8 cellular contexts compared by ENCODE assay signal in genomic region chr15:52005748-52006701, GRCh38. TPM values are rescaled to one million over a fixed set of nuclear protein-coding genes. Genes with fewer than 3 reads are reported as not detected.
DNase-seq lines count a peak whose midpoint lies in the region; ATAC-seq and TF ChIP-seq lines count a peak whose summit lies in the region.

No MANE protein-coding gene starts in this region.

- H3K9ac ChIP-seq in colonic mucosa (ENCODE audit: low read depth in 2 of 2, low read length in 2 of 2) = no peak overlapping the region

- intact Hi-C loops in colonic mucosa (cut with DNase I) = no loop called here

- H3K4me3 Mint-ChIP-seq in stimulated activated effector memory CD8-positive, alpha-beta T cell treated with anti-CD3 and anti-CD28 coated beads, Interleukin-12 subunit alpha, Interleukin-12 subunit beta, amount 100 ng/mL, for 72 hours = peak overlapping the region; percentile 44

- peak overlapping the region; percentile 35 to 59 for H3K27ac Mint-ChIP-seq in activated naive CD4-positive, alpha-beta T cell treated with anti-CD3 and anti-CD28 coated beads, Interleukin-2, amount 50 U/mL, for 72 hours
- H3K27ac Mint-ChIP-seq in stimulated activated effector memory CD8-positive, alpha-beta T cell treated with anti-CD3 and anti-CD28 coated beads, Interleukin-12 subunit alpha, Interleukin-12 subunit beta, amount 100 ng/mL, for 72 hours = peak overlapping the region; percentile 63

- peaks cover 0 to 6% of the 10 kb centered on the region in 2 donors for H3K36me3 Mint-ChIP-seq in activated naive CD4-positive, alpha-beta T cell treated with anti-CD3 and anti-CD28 coated beads, Interleukin-2, amount 50 U/mL, for 72 hours
- no peaks in the 10 kb centered on the region for H3K36me3 Mint-ChIP-seq in stimulated activated effector memory CD8-positive, alpha-beta T cell treated with anti-CD3 and anti-CD28 coated beads, Interleukin-12 subunit alpha, Interleukin-12 subunit beta, amount 100 ng/mL, for 72 hours

- ATAC-seq in GM19043 (IDR thresholded peaks at IDR 0.05; ENCODE audit: low read depth, unreplicated experiment) = peak; percentile 56
- ATAC-seq in HG03139 (IDR thresholded peaks at IDR 0.05; ENCODE audit: unreplicated experiment) = peak; percentile 57
- ATAC-seq in activated naive CD4-positive, alpha-beta T cell treated with anti-CD3 and anti-CD28 coated beads, Interleukin-2, amount 50 U/mL, for 72 hours = peak; percentile 96
- ATAC-seq in stimulated activated effector memory CD8-positive, alpha-beta T cell treated with anti-CD3 and anti-CD28 coated beads, Interleukin-12 subunit alpha, Interleukin-12 subunit beta, amount 100 ng/mL, for 72 hours = peak; percentile 96

- no peak overlapping the region for H3K27ac ChIP-seq in colonic mucosa

- no peaks in the 10 kb centered on the region for H3K9me3 ChIP-seq in colonic mucosa

- no peaks in the 10 kb centered on the region for H3K4me1 ChIP-seq in colonic mucosa

- TF ChIP-seq CTCF in colonic mucosa (IDR thresholded peaks at IDR 0.05) = no peak

- peaks cover 64% of the 10 kb centered on the region for H3K4me1 Mint-ChIP-seq in stimulated activated effector memory CD8-positive, alpha-beta T cell treated with anti-CD3 and anti-CD28 coated beads, Interleukin-12 subunit alpha, Interleukin-12 subunit beta, amount 100 ng/mL, for 72 hours

- DNase-seq in AG08395 (ENCODE audit: low spot score) = peak; percentile 18
- DNase-seq in activated naive CD4-positive, alpha-beta T cell treated with anti-CD3 and anti-CD28 coated beads, Interleukin-2, amount 50 U/mL, for 72 hours (ENCODE audit: low spot score in 2 of 2) = peak in 1 of 2 donors; percentile 41
- peak in 1 of 2 donors; percentile 65 for DNase-seq in stimulated activated effector memory CD8-positive, alpha-beta T cell treated with anti-CD3 and anti-CD28 coated beads, Interleukin-12 subunit alpha, Interleukin-12 subunit beta, amount 100 ng/mL, for 72 hours (ENCODE audit: low spot score in 2 of 2)
- no peak for DNase-seq in NCI-H187 (lab: John Stamatoyannopoulos, UW)
- DNase-seq in colonic mucosa = no peak
- DNase-seq in stimulated activated CD4-positive, alpha-beta T cell treated with anti-CD3 and anti-CD28 coated beads, Interleukin-12 subunit alpha, Interleukin-12 subunit beta, amount 100 ng/mL, for 4 hours = no peak

- no peaks in the 10 kb centered on the region for H3K27me3 ChIP-seq in colonic mucosa

- no peak overlapping the region for H3K4me3 ChIP-seq in colonic mucosa

- H3K9me3 Mint-ChIP-seq in activated naive CD4-positive, alpha-beta T cell treated with anti-CD3 and anti-CD28 coated beads, Interleukin-2, amount 50 U/mL, for 72 hours = peaks cover 0 to 8% of the 10 kb centered on the region in 2 donors
- no peaks in the 10 kb centered on the region for H3K9me3 Mint-ChIP-seq in stimulated activated effector memory CD8-positive, alpha-beta T cell treated with anti-CD3 and anti-CD28 coated beads, Interleukin-12 subunit alpha, Interleukin-12 subunit beta, amount 100 ng/mL, for 72 hours

- no peaks in the 10 kb centered on the region for H3K36me3 ChIP-seq in colonic mucosa

RNA-seq across cellular contexts. Expression of gene MAPK6, which starts 13.0 kb away (rescaled TPM):
- 10 to 100 TPM; 15.2 to 30.9 TPM for total RNA-seq in activated naive CD4-positive, alpha-beta T cell treated with anti-CD3 and anti-CD28 coated beads, Interleukin-2, amount 50 U/mL, for 72 hours
- total RNA-seq in colonic mucosa = 10 to 100 TPM; 47.5 to 71.9 TPM

RNA-seq across cellular contexts. Expression of gene LEO1, which starts 34.4 kb away (rescaled TPM):
- 10 to 100 TPM; 15.4 to 31.2 TPM for total RNA-seq in activated naive CD4-positive, alpha-beta T cell treated with anti-CD3 and anti-CD28 coated beads, Interleukin-2, amount 50 U/mL, for 72 hours
- total RNA-seq in colonic mucosa = 10 to 100 TPM; 23.6 to 29.3 TPM
